ENCODE assay signal across 26 cellular contexts in the genomic region with DNA sequence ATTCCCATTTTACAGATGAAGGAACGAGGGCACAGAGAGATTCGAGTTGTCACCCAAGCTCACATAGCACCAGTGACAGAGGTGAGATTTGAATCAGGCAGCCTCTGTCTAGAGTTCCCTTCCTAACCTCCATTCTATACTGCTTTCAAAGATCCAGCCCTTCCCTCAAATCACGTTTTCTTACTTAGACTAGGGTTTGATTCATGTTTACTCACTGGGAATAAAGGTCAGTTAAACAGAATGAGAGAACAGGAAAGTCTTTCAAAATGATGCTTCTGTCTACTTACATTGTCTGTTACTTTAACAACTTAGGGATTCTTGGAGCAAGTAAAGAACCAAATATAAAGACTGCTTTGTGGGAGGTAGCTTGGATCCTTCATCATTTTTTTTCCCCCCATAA. TPM values are rescaled to one million over a fixed set of nuclear protein-coding genes. Genes with fewer than 3 reads are reported as not detected.
DNase-seq lines count a peak whose midpoint lies in the region; ATAC-seq, FAIRE-seq and TF ChIP-seq lines count a peak whose summit lies in the region.
"Had no signal": no experiment of that assay in that cellular context is flagged by ENCODE, and none has a peak within 500 bp of the region (broad histone marks: within the 10 kb centered on the region; RNA-seq: fewer than 3 reads in every experiment).

No MANE protein-coding gene starts in this region.

- H3K9me3 ChIP-seq in HepG2 (ENCODE audit: low read length) = no peaks in the 10 kb centered on the region
- no peaks in the 10 kb centered on the region for H3K9me3 ChIP-seq in neural progenitor cell (ENCODE audit: low read depth)
- H3K9me3 ChIP-seq in testis = no peaks in the 10 kb centered on the region

- no peaks in the 10 kb centered on the region for H3K36me3 Mint-ChIP-seq in neural progenitor cell
- no peaks in the 10 kb centered on the region for H3K36me3 Mint-ChIP-seq in activated T-helper 17 cell treated with anti-CD3 and anti-CD28 coated beads, Interleukin-2, amount 50 U/mL, for 72 hours (ENCODE audit: low read depth)
- no peaks in the 10 kb centered on the region for H3K36me3 Mint-ChIP-seq in activated CD4-positive, alpha-beta memory T cell treated with anti-CD3 and anti-CD28 coated beads for 36 hours
- H3K36me3 Mint-ChIP-seq: CD8-positive, alpha-beta T cell had no signal

- no peaks in the 10 kb centered on the region for H3K27me3 ChIP-seq in HepG2 (ENCODE audit: control insufficient read depth in 1 of 2, insufficient read depth in 2 of 2, low read length in 2 of 2)
- no peaks in the 10 kb centered on the region for H3K27me3 ChIP-seq in neural progenitor cell
- no peaks in the 10 kb centered on the region for H3K27me3 ChIP-seq in testis
- H3K27me3 ChIP-seq: BLaER1 treated with 17β-estradiol and CSF1 and Interleukin-3, amounts not matched to agents 10 nM and 100 nM had no signal

- peak; percentile 34 for FAIRE-seq in HepG2 (lab: Jason Lieb, UNC)
- FAIRE-seq: A204.1, GM12878, GM18507 had no signal

- H3K36me3 ChIP-seq in HepG2 (replicated peaks in 1 of 2; ENCODE audit: control insufficient read depth in 1 of 2, insufficient read depth in 2 of 2, low read length in 2 of 2) (no peaks in the 10 kb centered on the region), neural progenitor cell (no peaks in the 10 kb centered on the region), testis (ENCODE audit: low read depth, missing control alignments) (no peaks in the 10 kb centered on the region)
- H3K36me3 ChIP-seq: BLaER1 treated with 17β-estradiol and CSF1 and Interleukin-3, amounts not matched to agents 10 nM and 100 nM had no signal

- no peak for TF ChIP-seq EP300 in HepG2 (IDR thresholded peaks at IDR 0.05; ENCODE audit: low read depth in 2 of 2, low read length in 2 of 2)
- no peak for TF ChIP-seq EP300 in HepG2 (CRISPR knock-in tag; IDR thresholded peaks at IDR 0.05; ENCODE audit: borderline replicate concordance)

- H2AFZ ChIP-seq in HepG2 (ENCODE audit: low read length) (no peak overlapping the region), neural progenitor cell (replicated peaks) (peak overlapping the region; percentile 9)

- POLR2A ChIA-PET in HepG2 (lab: Yijun Ruan, JAX) = no interaction called here
- POLR2A ChIA-PET in activated CD4-positive, alpha-beta memory T cell treated with anti-CD3 and anti-CD28 coated beads for 36 hours (lab: Charles Lee) = no interaction called here

- no peaks in the 10 kb centered on the region for H3F3A ChIP-seq in neural progenitor cell (ENCODE audit: low read depth)

- TF ChIP-seq RAD21 in HepG2 (CRISPR knock-in tag; IDR thresholded peaks at IDR 0.05) = no peak

- no peak overlapping the region for H3K4me2 ChIP-seq in HepG2 (ENCODE audit: low read depth, low read length)
- no peak overlapping the region for H3K4me2 ChIP-seq in neural progenitor cell
- H3K4me2 ChIP-seq: BLaER1 treated with 17β-estradiol and CSF1 and Interleukin-3, amounts not matched to agents 10 nM and 100 nM had no signal

- H3K79me2 ChIP-seq in HepG2 (ENCODE audit: insufficient read depth, low read length) (no peaks in the 10 kb centered on the region), neural progenitor cell (ENCODE audit: low read depth) (no peaks in the 10 kb centered on the region)

- H3K27ac ChIP-seq in HepG2 (ENCODE audit: extremely low read length, insufficient read depth, low read length) (no peak overlapping the region), neural progenitor cell (no peak overlapping the region), testis (no peak overlapping the region)
- H3K27ac ChIP-seq: BLaER1 treated with 17β-estradiol and CSF1 and Interleukin-3, amounts not matched to agents 10 nM and 100 nM; C4-2B had no signal

- H3K9me3 Mint-ChIP-seq in neural progenitor cell = peaks cover 15% of the 10 kb centered on the region
- H3K9me3 Mint-ChIP-seq in activated T-helper 17 cell treated with anti-CD3 and anti-CD28 coated beads, Interleukin-2, amount 50 U/mL, for 72 hours = no peaks in the 10 kb centered on the region
- H3K9me3 Mint-ChIP-seq in activated CD4-positive, alpha-beta memory T cell treated with anti-CD3 and anti-CD28 coated beads for 36 hours = no peaks in the 10 kb centered on the region
- H3K9me3 Mint-ChIP-seq: CD4-positive, alpha-beta T cell; CD8-positive, alpha-beta T cell had no signal

- ATAC-seq in HepG2 (no peak; the same call in 2 of the 3 replicates), GM21619 (IDR thresholded peaks at IDR 0.05; ENCODE audit: unreplicated experiment) (no peak)
- no peak for ATAC-seq in activated T-helper 17 cell treated with anti-CD3 and anti-CD28 coated beads, Interleukin-2, amount 50 U/mL, for 72 hours (replicated peaks)
- ATAC-seq: CD8-positive, alpha-beta T cell; GM12878 had no signal

- peaks cover 9% of the 10 kb centered on the region for H3K27me3 Mint-ChIP-seq in neural progenitor cell (ENCODE audit: insufficient read depth, low read depth)
- no peaks in the 10 kb centered on the region for H3K27me3 Mint-ChIP-seq in activated T-helper 17 cell treated with anti-CD3 and anti-CD28 coated beads, Interleukin-2, amount 50 U/mL, for 72 hours
- peaks cover 5% of the 10 kb centered on the region for H3K27me3 Mint-ChIP-seq in activated CD4-positive, alpha-beta memory T cell treated with anti-CD3 and anti-CD28 coated beads for 36 hours
- H3K27me3 Mint-ChIP-seq: B cell had no signal

- no peak overlapping the region for H3K27ac Mint-ChIP-seq in neural progenitor cell
- H3K27ac Mint-ChIP-seq in activated T-helper 17 cell treated with anti-CD3 and anti-CD28 coated beads, Interleukin-2, amount 50 U/mL, for 72 hours = no peak overlapping the region
- H3K27ac Mint-ChIP-seq in activated CD4-positive, alpha-beta memory T cell treated with anti-CD3 and anti-CD28 coated beads for 36 hours = no peak overlapping the region
- H3K27ac Mint-ChIP-seq: B cell; CD4-positive, alpha-beta T cell; CD8-positive, alpha-beta T cell had no signal

- DNase-seq in COLO829 (ENCODE audit: low spot score) (peak; percentile 73), foreskin melanocyte (peak; percentile 69), HepG2 (ENCODE audit: low spot score) (peak; percentile 9), neural progenitor cell (ENCODE audit: low spot score) (no peak), testis (no peak)
- no peak for DNase-seq in activated CD4-positive, alpha-beta memory T cell treated with anti-CD3 and anti-CD28 coated beads for 36 hours
- DNase-seq: 8988T; AML-193; CD4-positive, alpha-beta T cell; CD8-positive, alpha-beta T cell; COR-L47; DMS 273 treated with DMSO at 0.1 percent for 48 hours; DMS153; DMS53; DMS79; DND-41; EL; GDM1 had no signal

- intact Hi-C loops in HepG2 (cut with micrococcal nuclease; ENCODE audit: unreplicated experiment) = no loop called here
- intact Hi-C loops in testis (cut with DNase I; ENCODE audit: low total_unique reads) = no loop called here
- intact Hi-C loops in activated CD4-positive, alpha-beta memory T cell treated with anti-CD3 and anti-CD28 coated beads for 36 hours (cut with micrococcal nuclease) = no loop called here

- in situ Hi-C loops in HepG2 (cut with HindIII; ENCODE audit: extremely low pct_ligation_motif_present, low pct_unique_long_range_greater_than_20kb) = no loop called here

- BruUV-seq in HepG2 (replicated peaks; lab: Mats Ljungman, UMichigan) = no TSS peak

- no peak overlapping the region for H3K4me3 ChIP-seq in HepG2 (replicated peaks in 1 of 3; ENCODE audit: insufficient read depth in 1 of 3, low read depth in 2 of 3, low read length in 3 of 3)
- no peak overlapping the region for H3K4me3 ChIP-seq in neural progenitor cell
- no peak overlapping the region for H3K4me3 ChIP-seq in testis
- H3K4me3 ChIP-seq: BLaER1 treated with 17β-estradiol and CSF1 and Interleukin-3, amounts not matched to agents 10 nM and 100 nM; GM12878 had no signal

- TF ChIP-seq POLR2A in HepG2 (IDR thresholded peaks at IDR 0.05; ENCODE audit: insufficient read depth in 1 of 2, low read depth in 2 of 2, low read length in 2 of 2) = no peak
- no peak for TF ChIP-seq POLR2A in testis (IDR thresholded peaks at IDR 0.05)

- no peaks in the 10 kb centered on the region for H3K4me1 Mint-ChIP-seq in neural progenitor cell
- no peaks in the 10 kb centered on the region for H3K4me1 Mint-ChIP-seq in activated T-helper 17 cell treated with anti-CD3 and anti-CD28 coated beads, Interleukin-2, amount 50 U/mL, for 72 hours
- H3K4me1 Mint-ChIP-seq in activated CD4-positive, alpha-beta memory T cell treated with anti-CD3 and anti-CD28 coated beads for 36 hours (ENCODE audit: low read depth) = no peaks in the 10 kb centered on the region
- H3K4me1 Mint-ChIP-seq: B cell had no signal

- no peaks in the 10 kb centered on the region for H4K20me1 ChIP-seq in HepG2 (ENCODE audit: insufficient read depth, low read length)
- no peaks in the 10 kb centered on the region for H4K20me1 ChIP-seq in neural progenitor cell (ENCODE audit: low read depth)
- H4K20me1 ChIP-seq: BLaER1 treated with 17β-estradiol and CSF1 and Interleukin-3, amounts not matched to agents 10 nM and 100 nM had no signal

- H3K9ac ChIP-seq in HepG2 (ENCODE audit: insufficient read depth, low read depth, low read length) (no peak overlapping the region), neural progenitor cell (no peak overlapping the region)
- H3K9ac ChIP-seq: BLaER1 treated with 17β-estradiol and CSF1 and Interleukin-3, amounts not matched to agents 10 nM and 100 nM had no signal

- CTCF ChIA-PET in HepG2 (lab: Yijun Ruan, JAX; ENCODE audit: low intra/inter-chr PET ratio, low total read pairs) = no interaction called here
- CTCF ChIA-PET in activated CD4-positive, alpha-beta memory T cell treated with anti-CD3 and anti-CD28 coated beads for 36 hours (lab: Charles Lee) = interaction anchor here (1.5 kb wide), 1 partner anchor 44 kb away, joined by 7 read pairs; no protein-coding TSS in a partner anchor

- peaks cover 9% of the 10 kb centered on the region; the same call in 1 of the 2 replicates for H3K4me1 ChIP-seq in HepG2 (ENCODE audit: insufficient read depth, low read length)
- no peaks in the 10 kb centered on the region for H3K4me1 ChIP-seq in neural progenitor cell
- H3K4me1 ChIP-seq in testis = no peaks in the 10 kb centered on the region

- 15% methylated on average over 3 of the region's 3 CpGs for WGBS in HepG2 (ENCODE audit: low lambda C conversion rate)
- WGBS in testis, 2 donors = 82 to 88% methylated on average over 3 of the region's 3 CpGs

- no peak overlapping the region for H3K4me3 Mint-ChIP-seq in neural progenitor cell
- H3K4me3 Mint-ChIP-seq in activated T-helper 17 cell treated with anti-CD3 and anti-CD28 coated beads, Interleukin-2, amount 50 U/mL, for 72 hours = no peak overlapping the region
- no peak overlapping the region for H3K4me3 Mint-ChIP-seq in activated CD4-positive, alpha-beta memory T cell treated with anti-CD3 and anti-CD28 coated beads for 36 hours
- H3K4me3 Mint-ChIP-seq: B cell; CD4-positive, alpha-beta T cell; CD8-positive, alpha-beta T cell had no signal

- TF ChIP-seq CTCF in HepG2 (CRISPR knock-in tag; IDR thresholded peaks at IDR 0.05) (no peak), neural progenitor cell (IDR thresholded peaks at IDR 0.05) (no peak), testis (IDR thresholded peaks at IDR 0.05) (no peak)

RNA-seq across cellular contexts. Expression of a gene that starts 40.0 kb away (rescaled TPM):
- total RNA-seq in HepG2 (2016; rRNA removed; fragmentation: Illumina TruSeq; extraction: Trizol) (41.8 and 60.2 TPM in 2 replicates), neural progenitor cell (ENCODE audit: low replicate concordance) (119 and 162 TPM in 2 replicates), testis (100 to 1,000 TPM; 313 to 314 TPM)
- 9.1 and 10.4 TPM in 2 replicates for total RNA-seq in HepG2 (2016; cell fraction: cytosol; rRNA removed; fragmentation: Illumina TruSeq; extraction: Trizol; ENCODE audit: low read depth)
- total RNA-seq in HepG2 (2016; cell fraction: insoluble cytoplasmic fraction; rRNA removed; fragmentation: Illumina TruSeq; extraction: Trizol) = 40.5 and 58.0 TPM in 2 replicates
- total RNA-seq in HepG2 (2016; cell fraction: membrane; rRNA removed; fragmentation: Illumina TruSeq; extraction: Trizol) = 31.7 and 31.9 TPM in 2 replicates
- 93.9 and 99.5 TPM in 2 replicates for total RNA-seq in HepG2 (2016; cell fraction: nucleus; rRNA removed; fragmentation: Illumina TruSeq; extraction: Trizol)
- polyA plus RNA-seq in HepG2 (2011; rRNA removed) (49.1 and 53.4 TPM in 2 replicates), testis (ENCODE audit: insufficient read depth, low read depth, low replicate concordance) (251 TPM)
- 21.5 and 29.0 TPM in 2 replicates for polyA plus RNA-seq in HepG2 (2011; cell fraction: cytosol; rRNA removed)
- 64.8 and 78.1 TPM in 2 replicates for polyA plus RNA-seq in HepG2 (2011; cell fraction: nucleus; rRNA removed)
- polyA plus RNA-seq in HepG2 (2012) = 72.3 and 73.7 TPM in 2 replicates
- polyA plus RNA-seq in HepG2 (2016; cell fraction: cytosol; fragmentation: Illumina TruSeq; extraction: Trizol; ENCODE audit: low read depth) = 7.4 and 8.7 TPM in 2 replicates
- polyA plus RNA-seq in HepG2 (2016; cell fraction: insoluble cytoplasmic fraction; fragmentation: Illumina TruSeq; extraction: Trizol; ENCODE audit: low read depth) = 62.9 and 71.0 TPM in 2 replicates
- 16.8 and 17.5 TPM in 2 replicates for polyA plus RNA-seq in HepG2 (2016; cell fraction: membrane; fragmentation: Illumina TruSeq; extraction: Trizol; ENCODE audit: low read depth)
- 130 TPM in 2 replicates for polyA plus RNA-seq in HepG2 (2016; cell fraction: nucleus; fragmentation: Illumina TruSeq; extraction: Trizol; ENCODE audit: insufficient read depth, low read depth)
- 13.2 and 13.9 TPM in 2 replicates for polyA minus RNA-seq in HepG2 (2011; rRNA and poly(A)+ RNA removed; ENCODE audit: low replicate concordance)
- polyA minus RNA-seq in HepG2 (2011; cell fraction: cytosol; rRNA and poly(A)+ RNA removed) = 32.9 and 49.2 TPM in 2 replicates
- polyA minus RNA-seq in HepG2 (2011; cell fraction: nucleus; rRNA and poly(A)+ RNA removed) = 141 and 188 TPM in 2 replicates
- 100 to 1,000 TPM; 104 to 175 TPM for total RNA-seq in activated T-helper 17 cell treated with anti-CD3 and anti-CD28 coated beads, Interleukin-2, amount 50 U/mL, for 72 hours
- total RNA-seq in activated CD4-positive, alpha-beta memory T cell treated with anti-CD3 and anti-CD28 coated beads for 36 hours = 10 to 100 TPM; 92.4 to 93.8 TPM

Comparison
In these comparisons a context has a peak if more than half of its experiments do, and no peak if none do; other contexts are left out.
1. DNase-seq: peak in COLO829 (single experiment), foreskin melanocyte (single experiment) and HepG2 (single experiment); none in neural progenitor cell (single experiment), testis (single experiment) and activated CD4-positive, alpha-beta memory T cell treated with anti-CD3 and anti-CD28 coated beads for 36 hours (single experiment).